10 cellular contexts compared by ENCODE assay signal in the genomic region with DNA sequence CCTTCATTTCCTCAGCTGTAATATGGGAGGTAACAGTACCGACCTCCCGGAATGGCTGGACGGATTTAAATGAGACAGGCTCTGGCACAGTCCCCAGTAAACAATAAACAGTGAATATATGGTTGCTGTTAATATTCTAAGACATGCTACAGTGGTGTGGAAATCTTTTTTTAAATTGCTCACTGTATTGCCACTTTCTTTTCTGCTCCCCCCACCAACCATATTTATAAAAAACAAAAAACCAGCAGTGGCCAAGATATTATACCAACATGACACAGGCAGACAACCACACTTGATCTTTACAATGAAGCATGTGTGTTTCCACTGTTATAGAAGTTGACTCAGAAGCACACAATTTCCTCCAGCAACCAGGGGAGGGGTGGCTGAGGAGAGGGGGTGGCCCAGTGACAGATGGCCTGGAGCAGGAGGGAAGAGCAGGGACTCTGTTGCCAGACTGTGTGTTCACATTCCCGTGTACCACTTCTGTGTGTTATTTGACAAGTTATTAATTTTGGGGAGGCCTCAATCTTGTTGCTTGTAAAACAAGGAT. TPM values are rescaled to one million over a fixed set of nuclear protein-coding genes. Genes with fewer than 3 reads are reported as not detected.
DNase-seq lines count a peak whose midpoint lies in the region; ATAC-seq and TF ChIP-seq lines count a peak whose summit lies in the region.
"Had no signal": no experiment of that assay in that cellular context is flagged by ENCODE, and none has a peak within 500 bp of the region (broad histone marks: within the 10 kb centered on the region; RNA-seq: fewer than 3 reads in every experiment).

No MANE protein-coding gene starts in this region.

- TF ChIP-seq CTCF in tibial nerve (IDR thresholded peaks at IDR 0.05): no peak
- TF ChIP-seq CTCF in thyroid gland (IDR thresholded peaks at IDR 0.05): no peak
- no peak for TF ChIP-seq CTCF in coronary artery (IDR thresholded peaks at IDR 0.05)

- H3K4me1 Mint-ChIP-seq in activated CD8-positive, alpha-beta memory T cell treated with anti-CD3 and anti-CD28 coated beads, Interleukin-2, amount 10 ng/mL, durations not matched to agents 7 days and 5 days: peaks cover 45% of the 10 kb centered on the region
- H3K4me1 Mint-ChIP-seq in activated T-helper 17 cell treated with anti-CD3 and anti-CD28 coated beads, Interleukin-2, amount 50 U/mL, for 72 hours: peaks cover 45% of the 10 kb centered on the region

- no peaks in the 10 kb centered on the region for H3K9me3 Mint-ChIP-seq in activated CD8-positive, alpha-beta memory T cell treated with anti-CD3 and anti-CD28 coated beads, Interleukin-2, amount 10 ng/mL, durations not matched to agents 7 days and 5 days (ENCODE audit: low read depth)
- no peaks in the 10 kb centered on the region for H3K9me3 Mint-ChIP-seq in activated T-helper 17 cell treated with anti-CD3 and anti-CD28 coated beads, Interleukin-2, amount 50 U/mL, for 72 hours

- H3K36me3 Mint-ChIP-seq in activated CD8-positive, alpha-beta memory T cell treated with anti-CD3 and anti-CD28 coated beads, Interleukin-2, amount 10 ng/mL, durations not matched to agents 7 days and 5 days: peaks cover 15% of the 10 kb centered on the region
- peaks cover 72% of the 10 kb centered on the region for H3K36me3 Mint-ChIP-seq in activated T-helper 17 cell treated with anti-CD3 and anti-CD28 coated beads, Interleukin-2, amount 50 U/mL, for 72 hours (ENCODE audit: low read depth)

- TF ChIP-seq POLR2A in tibial nerve (IDR thresholded peaks at IDR 0.05): no peak
- TF ChIP-seq POLR2A in thyroid gland (IDR thresholded peaks at IDR 0.05): no peak

- H3K4me1 ChIP-seq in tibial nerve (peaks cover 0 to 79% (median 40%) of the 10 kb centered on the region in 4 donors), thyroid gland (peaks cover 33 to 41% of the 10 kb centered on the region in 2 donors)
- H3K4me1 ChIP-seq: HAP-1 had no signal

- no peaks in the 10 kb centered on the region for H3K9me3 ChIP-seq in tibial nerve
- H3K9me3 ChIP-seq in thyroid gland: no peaks in the 10 kb centered on the region
- H3K9me3 ChIP-seq: HAP-1 had no signal

- H3K4me3 Mint-ChIP-seq in activated CD8-positive, alpha-beta memory T cell treated with anti-CD3 and anti-CD28 coated beads, Interleukin-2, amount 10 ng/mL, durations not matched to agents 7 days and 5 days: no peak overlapping the region
- H3K4me3 Mint-ChIP-seq in activated T-helper 17 cell treated with anti-CD3 and anti-CD28 coated beads, Interleukin-2, amount 50 U/mL, for 72 hours: peak overlapping the region; percentile 69

- no peak overlapping the region for H3K4me3 ChIP-seq in tibial nerve
- no peak overlapping the region for H3K4me3 ChIP-seq in thyroid gland (replicated peaks in 1 of 3)
- no peak overlapping the region for H3K4me3 ChIP-seq in coronary artery
- H3K4me3 ChIP-seq: HAP-1 had no signal

- CTCF ChIA-PET in activated CD8-positive, alpha-beta memory T cell treated with anti-CD3 and anti-CD28 coated beads, Interleukin-2, amount 10 ng/mL, durations not matched to agents 7 days and 5 days (lab: Charles Lee): interaction anchor here (1.1 to 2.5 kb wide), 3 partner anchors 13 to 21 kb away, joined by 3 to 9 read pairs (median 6); no protein-coding TSS in a partner anchor

- intact Hi-C loops in thyroid gland (cut with DNase I): no loop called here

- peaks cover 0 to 61% (median 11%) of the 10 kb centered on the region in 3 donors for H3K36me3 ChIP-seq in tibial nerve
- peaks cover 26 to 27% of the 10 kb centered on the region in 2 donors for H3K36me3 ChIP-seq in thyroid gland

- WGBS in tibial nerve, 2 donors: 27 to 29% methylated on average over 4 of the region's 4 CpGs
- 67 to 77% methylated on average over 4 of the region's 4 CpGs for WGBS in thyroid gland, 2 donors

- H3K27me3 Mint-ChIP-seq in activated CD8-positive, alpha-beta memory T cell treated with anti-CD3 and anti-CD28 coated beads, Interleukin-2, amount 10 ng/mL, durations not matched to agents 7 days and 5 days: peaks cover 9% of the 10 kb centered on the region
- H3K27me3 Mint-ChIP-seq in activated T-helper 17 cell treated with anti-CD3 and anti-CD28 coated beads, Interleukin-2, amount 50 U/mL, for 72 hours: no peaks in the 10 kb centered on the region

- peak in 1 of 2 donors; percentile 65 for TF ChIP-seq EP300 in tibial nerve (IDR thresholded peaks at IDR 0.05)

- H3K27me3 ChIP-seq in tibial nerve (no peaks in the 10 kb centered on the region), thyroid gland (no peaks in the 10 kb centered on the region)

- ATAC-seq in activated CD8-positive, alpha-beta memory T cell treated with anti-CD3 and anti-CD28 coated beads, Interleukin-2, amount 10 ng/mL, durations not matched to agents 7 days and 5 days: peak; percentile 25
- ATAC-seq in activated T-helper 17 cell treated with anti-CD3 and anti-CD28 coated beads, Interleukin-2, amount 50 U/mL, for 72 hours (replicated peaks): peak; percentile 27
- no peak for ATAC-seq in HG02884 (IDR thresholded peaks at IDR 0.05; ENCODE audit: unreplicated experiment)

- no peak for DNase-seq in activated CD8-positive, alpha-beta memory T cell treated with anti-CD3 and anti-CD28 coated beads, Interleukin-2, amount 10 ng/mL, durations not matched to agents 7 days and 5 days
- no peak for DNase-seq in activated CD8-positive, alpha-beta memory T cell treated with anti-CD3 and anti-CD28 coated beads for 24 hours
- DNase-seq in islet precursor cell (peak; percentile 82), tibial nerve (ENCODE audit: low spot score in 2 of 2) (no peak), thyroid gland (no peak), coronary artery (ENCODE audit: low spot score) (no peak)
- DNase-seq: AML-193 had no signal

- H3K27ac ChIP-seq in tibial nerve (peak overlapping the region; percentile 8 to 96 (median 79)), thyroid gland (peak overlapping the region in 1 of 3 donors; percentile 98), coronary artery (peak overlapping the region in 1 of 2 donors; percentile 82)

- peak overlapping the region; percentile 67 for H3K27ac Mint-ChIP-seq in activated CD8-positive, alpha-beta memory T cell treated with anti-CD3 and anti-CD28 coated beads, Interleukin-2, amount 10 ng/mL, durations not matched to agents 7 days and 5 days
- H3K27ac Mint-ChIP-seq in activated T-helper 17 cell treated with anti-CD3 and anti-CD28 coated beads, Interleukin-2, amount 50 U/mL, for 72 hours: peak overlapping the region; percentile 88

RNA-seq across cellular contexts. Expression of gene CD59, which starts 14.9 kb away (rescaled TPM):
- total RNA-seq in activated CD8-positive, alpha-beta memory T cell treated with anti-CD3 and anti-CD28 coated beads, Interleukin-2, amount 10 ng/mL, durations not matched to agents 7 days and 5 days: 10 to 100 TPM; 54.1 to 70.5 TPM
- total RNA-seq in activated T-helper 17 cell treated with anti-CD3 and anti-CD28 coated beads, Interleukin-2, amount 50 U/mL, for 72 hours: 100 to 1,000 TPM in 1 of 2 donors, 10 to 100 TPM in 1; 78.1 to 147 TPM
- total RNA-seq in tibial nerve (100 to 1,000 TPM; 190 to 448 (median 302) TPM), thyroid gland (100 to 1,000 TPM; 367 to 562 (median 504) TPM)

RNA-seq across cellular contexts. Expression of gene C11orf91, which starts 20.7 kb away (rescaled TPM):
- not detected for total RNA-seq in activated CD8-positive, alpha-beta memory T cell treated with anti-CD3 and anti-CD28 coated beads, Interleukin-2, amount 10 ng/mL, durations not matched to agents 7 days and 5 days
- total RNA-seq in activated T-helper 17 cell treated with anti-CD3 and anti-CD28 coated beads, Interleukin-2, amount 50 U/mL, for 72 hours: not detected
- not detected for total RNA-seq in tibial nerve
- not detected for total RNA-seq in thyroid gland

RNA-seq across cellular contexts. Expression of gene FBXO3, which starts 53.0 kb away (rescaled TPM):
- 10 to 100 TPM; 14.9 to 17.0 TPM for total RNA-seq in activated CD8-positive, alpha-beta memory T cell treated with anti-CD3 and anti-CD28 coated beads, Interleukin-2, amount 10 ng/mL, durations not matched to agents 7 days and 5 days
- 10 to 100 TPM; 13.4 to 14.0 TPM for total RNA-seq in activated T-helper 17 cell treated with anti-CD3 and anti-CD28 coated beads, Interleukin-2, amount 50 U/mL, for 72 hours
- total RNA-seq in tibial nerve (10 to 100 TPM; 27.8 to 36.3 (median 28.7) TPM), thyroid gland (10 to 100 TPM; 55.8 to 82.0 (median 57.7) TPM)
